In genomic region chr1:10389271-10389973, GRCh38 we compare ENCODE assay signal across 22 cellular contexts. TPM values are rescaled to one million over a fixed set of nuclear protein-coding genes. Genes with fewer than 3 reads are reported as not detected.
A peak's percentile ranks its signal among the peaks of the same experiment; 100 is the strongest.
DNase-seq lines count a peak whose midpoint lies in the region; ATAC-seq and TF ChIP-seq lines count a peak whose summit lies in the region.
"Had no signal": no experiment of that assay in that cellular context is flagged by ENCODE, and none has a peak within 500 bp of the region (broad histone marks: within the 10 kb centered on the region; RNA-seq: fewer than 3 reads in every experiment).

No MANE protein-coding gene starts in this region.

- H3K4me1 Mint-ChIP-seq in GM23338 (peaks cover 12% of the 10 kb centered on the region), endodermal cell (peaks cover 6% of the 10 kb centered on the region)
- peaks cover 14% of the 10 kb centered on the region for H3K4me1 Mint-ChIP-seq in stimulated activated memory B cell treated with anti-CD40 and anti-IgM and Interleukin-4, amounts not matched to agents 10 μg/mL and 1 μg/mL and 100 μg/mL, for 72 hours

- H3K4me3 ChIP-seq in GM23338: no peak overlapping the region
- H3K4me3 ChIP-seq in endodermal cell (ENCODE audit: low read length): no peak overlapping the region
- H3K4me3 ChIP-seq: sigmoid colon, tibial nerve had no signal

- no peak overlapping the region for H2AFZ ChIP-seq in GM23338

- no peaks in the 10 kb centered on the region for H3K79me2 ChIP-seq in GM23338 (replicated peaks; ENCODE audit: insufficient read depth)

- H4K20me1 ChIP-seq in GM23338 (replicated peaks; ENCODE audit: insufficient read depth): no peaks in the 10 kb centered on the region

- H3K4me3 Mint-ChIP-seq in GM23338 (no peak overlapping the region), endodermal cell (no peak overlapping the region)
- H3K4me3 Mint-ChIP-seq in stimulated activated memory B cell treated with anti-CD40 and anti-IgM and Interleukin-4, amounts not matched to agents 10 μg/mL and 1 μg/mL and 100 μg/mL, for 72 hours: no peak overlapping the region
- H3K4me3 Mint-ChIP-seq: activated naive CD4-positive, alpha-beta T cell treated with anti-CD3 and anti-CD28 coated beads for 36 hours; naive B cell had no signal

- H3K4me1 ChIP-seq in GM23338 (ENCODE audit: insufficient read depth): peaks cover 10% of the 10 kb centered on the region; the same call in 1 of the 2 replicates
- H3K4me1 ChIP-seq in endodermal cell (ENCODE audit: control insufficient read depth, insufficient read depth, low read length): no peaks in the 10 kb centered on the region

- H3F3A ChIP-seq in GM23338 (replicated peaks; ENCODE audit: low read depth): no peaks in the 10 kb centered on the region

- H3K36me3 ChIP-seq in GM23338 (ENCODE audit: insufficient read depth) (no peaks in the 10 kb centered on the region), endodermal cell (ENCODE audit: control insufficient read depth, insufficient read depth, low read length) (peaks cover 4% of the 10 kb centered on the region)
- H3K36me3 ChIP-seq: sigmoid colon, tibial nerve had no signal

- 97 to 98% methylated on average over 4 to 6 of the region's 6 CpGs for WGBS in endodermal cell (ENCODE audit: insufficient coverage in 1 of 2, insufficient read length in 1 of 2), 2 experiments

- H3K27me3 Mint-ChIP-seq in GM23338 (ENCODE audit: insufficient read depth, low read depth, poor library complexity) (no peaks in the 10 kb centered on the region), endodermal cell (ENCODE audit: insufficient read depth) (no peaks in the 10 kb centered on the region)
- no peaks in the 10 kb centered on the region for H3K27me3 Mint-ChIP-seq in stimulated activated memory B cell treated with anti-CD40 and anti-IgM and Interleukin-4, amounts not matched to agents 10 μg/mL and 1 μg/mL and 100 μg/mL, for 72 hours
- H3K27me3 Mint-ChIP-seq: naive B cell; stimulated activated naive B cell treated with anti-CD40 and anti-IgM and Interleukin-4, amounts not matched to agents 10 μg/mL and 1 μg/mL and 100 μg/mL, for 72 hours had no signal

- H3K9me2 ChIP-seq in GM23338 (ENCODE audit: insufficient read depth): no peaks in the 10 kb centered on the region

- H3K9ac ChIP-seq in endodermal cell (ENCODE audit: extremely low read depth, low read length, poor library complexity, severe bottlenecking): no peak overlapping the region

- H3K27me3 ChIP-seq in GM23338 (ENCODE audit: insufficient read depth): no peaks in the 10 kb centered on the region
- no peaks in the 10 kb centered on the region for H3K27me3 ChIP-seq in endodermal cell (ENCODE audit: control insufficient read depth, insufficient read depth, low read length, poor library complexity, severe bottlenecking)
- H3K27me3 ChIP-seq: sigmoid colon, tibial nerve had no signal

- H3K27ac Mint-ChIP-seq in GM23338 (0 out of 2 replicates have a peak overlapping the region, but pooled peaks have one; percentile 67), endodermal cell (no peak overlapping the region)
- H3K27ac Mint-ChIP-seq in stimulated activated memory B cell treated with anti-CD40 and anti-IgM and Interleukin-4, amounts not matched to agents 10 μg/mL and 1 μg/mL and 100 μg/mL, for 72 hours: peak overlapping the region; percentile 81
- H3K27ac Mint-ChIP-seq: activated naive CD4-positive, alpha-beta T cell treated with anti-CD3 and anti-CD28 coated beads for 36 hours had no signal

- no peak overlapping the region for H3K4me2 ChIP-seq in GM23338

- ATAC-seq in GM23338 (no peak), GM21619 (IDR thresholded peaks at IDR 0.05; ENCODE audit: unreplicated experiment) (no peak)
- ATAC-seq in stimulated activated memory B cell treated with anti-CD40 and anti-IgM and Interleukin-4, amounts not matched to agents 10 μg/mL and 1 μg/mL and 100 μg/mL, for 72 hours: no peak
- ATAC-seq: SK-N-SH treated with all-trans-retinoic acid at 6 μM for 48 hours had no signal

- TF ChIP-seq CTCF in GM23338 (conservative IDR thresholded peaks at IDR 0.05; ENCODE audit: low read depth in 2 of 2) (no peak), endodermal cell (conservative IDR thresholded peaks at IDR 0.05) (no peak)

- H3K27ac ChIP-seq in GM23338 (ENCODE audit: low read depth) (peak overlapping the region; percentile 72; the same call in 1 of the 2 replicates), endodermal cell (ENCODE audit: low read depth, low read length) (peak overlapping the region; percentile 44)

- no peak for DNase-seq in GM23338 (ENCODE audit: low spot score)
- peak; percentile 22 for DNase-seq in NCI-H1105 treated with DMSO at 0.1 percent for 48 hours (lab: John Stamatoyannopoulos, UW)
- no peak for DNase-seq in endodermal cell
- DNase-seq in NCI-H748 (lab: John Stamatoyannopoulos, UW; ENCODE audit: unreplicated experiment): no peak
- no peak for DNase-seq in NCI-H1048 (lab: John Stamatoyannopoulos, UW)
- DNase-seq: activated CD4-positive, CD25-positive, alpha-beta regulatory T cell treated with anti-CD3 and anti-CD28 coated beads, Interleukin-2, amount 50 U/mL, for 72 hours; activated naive CD4-positive, alpha-beta T cell treated with anti-CD3 and anti-CD28 coated beads for 36 hours; activated T-cell treated with anti-CD3 and anti-CD28 coated beads, Interleukin-2, amount 50 U/mL, for 48 hours; cerebellar nuclear complex; effector CD8-positive, alpha-beta T cell; kidney; naive B cell; NCI-H2227 treated with DMSO at 0.1 percent for 48 hours; NCI-H82; sigmoid colon; stimulated activated CD4-positive, alpha-beta T cell treated with anti-CD3 and anti-CD28 coated beads, Interleukin-1b, Interleukin-23, amount 100 ng/mL, for 48 hours; stimulated activated naive B cell treated with anti-CD40 and anti-IgM and Interleukin-4, amounts not matched to agents 10 μg/mL and 1 μg/mL and 100 μg/mL, for 72 hours; T1000 had no signal

- H3K9me3 Mint-ChIP-seq in GM23338: peaks cover 7% of the 10 kb centered on the region
- peaks cover 7% of the 10 kb centered on the region for H3K9me3 Mint-ChIP-seq in endodermal cell
- peaks cover 7% of the 10 kb centered on the region for H3K9me3 Mint-ChIP-seq in stimulated activated memory B cell treated with anti-CD40 and anti-IgM and Interleukin-4, amounts not matched to agents 10 μg/mL and 1 μg/mL and 100 μg/mL, for 72 hours

- H3K36me3 Mint-ChIP-seq in GM23338 (ENCODE audit: low read depth) (peaks cover 20% of the 10 kb centered on the region; the same call in 2 of the 3 replicates), endodermal cell (ENCODE audit: low read depth) (peaks cover 32% of the 10 kb centered on the region)
- H3K36me3 Mint-ChIP-seq in stimulated activated memory B cell treated with anti-CD40 and anti-IgM and Interleukin-4, amounts not matched to agents 10 μg/mL and 1 μg/mL and 100 μg/mL, for 72 hours: peaks cover 11% of the 10 kb centered on the region
- H3K36me3 Mint-ChIP-seq: naive B cell had no signal

- peaks cover 8% of the 10 kb centered on the region for H3K9me3 ChIP-seq in endodermal cell (ENCODE audit: control insufficient read depth, low read length)
- H3K9me3 ChIP-seq: sigmoid colon had no signal

TF ChIP-seq in GM23338, 12 proteins besides CTCF, POLR2A, EP300 and RAD21 (continues in another document):
- TF ChIP-seq ETS1 (IDR thresholded peaks at IDR 0.05) (no peak), CREB1 (CRISPR knock-in tag; IDR thresholded peaks at IDR 0.05; ENCODE audit: low read depth) (no peak), POLR2AphosphoS5 (IDR thresholded peaks at IDR 0.05; ENCODE audit: low read depth) (no peak)

RNA-seq across cellular contexts. Expression of gene PGD, which starts 9.4 kb away (rescaled TPM):
- total RNA-seq in GM23338 (2014; rRNA removed; shearing (Covaris generic)): 274 and 305 TPM in 2 replicates
- 158 and 174 TPM in 2 replicates for polyA plus RNA-seq in GM23338 (2016; fragmentation: Nextera tagmentation; extraction: Ambion mirVana)
- total RNA-seq in endodermal cell: 100 to 1,000 TPM; 198 to 217 TPM
- polyA plus RNA-seq in endodermal cell (2013, experiment 1 of 2): 295 TPM
- 279 TPM for polyA plus RNA-seq in endodermal cell (2013, experiment 2 of 2)

RNA-seq across cellular contexts. Expression of gene CENPS, which starts 40.8 kb away (rescaled TPM):
- 4.7 and 8.6 TPM in 2 replicates for total RNA-seq in GM23338 (2014; rRNA removed; shearing (Covaris generic))
- 22.6 and 31.3 TPM in 2 replicates for polyA plus RNA-seq in GM23338 (2016; fragmentation: Nextera tagmentation; extraction: Ambion mirVana)
- total RNA-seq in endodermal cell: 10 to 100 TPM; 23.1 to 30.8 TPM
- 22.5 TPM for polyA plus RNA-seq in endodermal cell (2013, experiment 1 of 2)
- 25.0 TPM for polyA plus RNA-seq in endodermal cell (2013, experiment 2 of 2)
